In genomic region chr12:109737631-109738030, GRCh38 we compare ENCODE assay signal across 17 cellular contexts. TPM values are rescaled to one million over a fixed set of nuclear protein-coding genes. Genes with fewer than 3 reads are reported as not detected.
A peak's percentile ranks its signal among the peaks of the same experiment; 100 is the strongest.
DNase-seq lines count a peak whose midpoint lies in the region; ATAC-seq, FAIRE-seq and TF ChIP-seq lines count a peak whose summit lies in the region.
"Had no signal": no experiment of that assay in that cellular context is flagged by ENCODE, and none has a peak within 500 bp of the region (broad histone marks: within the 10 kb centered on the region; RNA-seq: fewer than 3 reads in every experiment).

No MANE protein-coding gene starts in this region.

- TF ChIP-seq EP300 in A549 (IDR thresholded peaks at IDR 0.05), result no peak

- no peak overlapping the region for H3K4ac ChIP-seq in mesenchymal stem cell (ENCODE audit: low read depth in 1 of 2, low read length in 2 of 2)

- no peak overlapping the region for H2BK5ac ChIP-seq in mesenchymal stem cell (ENCODE audit: low read depth, low read length, poor library complexity, severe bottlenecking)

- no peak overlapping the region for H3K23ac ChIP-seq in mesenchymal stem cell (ENCODE audit: low read length in 2 of 2)

- H3K79me1 ChIP-seq in mesenchymal stem cell (replicated peaks; ENCODE audit: low read length, poor library complexity, severe bottlenecking), result no peaks in the 10 kb centered on the region

- H3K9me3 ChIP-seq in A549 (no peaks in the 10 kb centered on the region), mesenchymal stem cell (ENCODE audit: control insufficient read depth, low read length) (no peaks in the 10 kb centered on the region)
- H3K9me3 ChIP-seq: colonic mucosa, psoas muscle, vagina had no signal

- no peak overlapping the region for H3K9ac ChIP-seq in mesenchymal stem cell (ENCODE audit: low read length)

- peaks cover 8% of the 10 kb centered on the region; the same call in 1 of the 3 replicates for H3K4me1 ChIP-seq in A549
- peaks cover 25% of the 10 kb centered on the region for H3K4me1 ChIP-seq in mesenchymal stem cell (ENCODE audit: control insufficient read depth, insufficient read depth, low read depth, low read length)
- H3K4me1 ChIP-seq: colonic mucosa, psoas muscle, vagina had no signal

- H3K4me3 ChIP-seq in A549 (no peak overlapping the region), mesenchymal stem cell (ENCODE audit: insufficient read depth in 1 of 2, low read depth in 1 of 2, low read length in 2 of 2) (no peak overlapping the region)
- H3K4me3 ChIP-seq: colonic mucosa, psoas muscle, vagina had no signal

- no peak overlapping the region for H2AK5ac ChIP-seq in mesenchymal stem cell (ENCODE audit: low read length, severe bottlenecking)

- no peak overlapping the region for H4K8ac ChIP-seq in mesenchymal stem cell (ENCODE audit: low read length)

- 65% methylated on average over 7 of the region's 7 CpGs for WGBS in A549 (ENCODE audit: missing lambda C conversion rate)
- WGBS in mesenchymal stem cell, result 31% methylated on average over 6 of the region's 7 CpGs

- no peak overlapping the region for H2BK120ac ChIP-seq in mesenchymal stem cell (ENCODE audit: low read depth, low read length)

- H3K4me2 ChIP-seq in A549, result peak overlapping the region; percentile 33; the same call in 1 of the 3 replicates
- H3K4me2 ChIP-seq in mesenchymal stem cell (ENCODE audit: low read length, poor library complexity, severe bottlenecking), result peak overlapping the region; percentile 30

- no peaks in the 10 kb centered on the region for H3K36me3 ChIP-seq in mesenchymal stem cell (ENCODE audit: control insufficient read depth in 1 of 2, insufficient read depth in 2 of 2, low read depth in 1 of 2, low read length in 2 of 2)
- H3K36me3 ChIP-seq: colonic mucosa, vagina had no signal

- peaks cover 56 to 72% of the 10 kb centered on the region in 2 experiments for H3K27me3 ChIP-seq in mesenchymal stem cell (ENCODE audit: control insufficient read depth in 1 of 2, insufficient read depth in 1 of 2, low read length in 2 of 2)
- H3K27me3 ChIP-seq: colonic mucosa, vagina had no signal

- no peak overlapping the region for H3K14ac ChIP-seq in mesenchymal stem cell (ENCODE audit: low read length in 2 of 2)

- no peak overlapping the region for H4K91ac ChIP-seq in mesenchymal stem cell (ENCODE audit: low read length)

- no peak overlapping the region for H2AFZ ChIP-seq in mesenchymal stem cell (ENCODE audit: low read depth, low read length)

- no peak overlapping the region for H2BK12ac ChIP-seq in mesenchymal stem cell (ENCODE audit: low read length in 2 of 2)

- H2BK15ac ChIP-seq in mesenchymal stem cell (ENCODE audit: low read depth, poor library complexity, severe bottlenecking), result no peak overlapping the region

- POLR2A ChIA-PET in A549 (lab: Yijun Ruan, JAX), result no interaction called here

- no peak for TF ChIP-seq RAD21 in A549 (conservative IDR thresholded peaks at IDR 0.05 in 1 of 2, IDR thresholded peaks at IDR 0.05 in 1 of 2)

- DNase-seq in A549 (ENCODE audit: low read depth in 1 of 2, low spot score in 1 of 2) (no peak), HuH-7.5 (ENCODE audit: low spot score) (peak; percentile 72), ecto neural progenitor cell (ENCODE audit: low spot score) (peak; percentile 42), mesenchymal stem cell (no peak), GM12892 (ENCODE audit: insufficient read length) (no peak), cerebellar cortex (ENCODE audit: low spot score) (no peak), COR-L47 (lab: John Stamatoyannopoulos, UW) (no peak)
- no peak for DNase-seq in stimulated activated CD4-positive, alpha-beta T cell treated with anti-CD3 and anti-CD28 coated beads, Interleukin-2, amount 100 ng/mL, for 48 hours
- DNase-seq: activated CD8-positive, alpha-beta T cell treated with anti-CD3 and anti-CD28 coated beads for 36 hours; anterior cingulate cortex; colonic mucosa; KBM-7; NCI-H1417; NCI-H510A; PC-3 had no signal

- H3K27ac ChIP-seq in A549 (no peak overlapping the region), mesenchymal stem cell (ENCODE audit: low read length, poor library complexity, severe bottlenecking) (no peak overlapping the region)
- H3K27ac ChIP-seq: colonic mucosa, psoas muscle, vagina had no signal

- no peak overlapping the region for H3K18ac ChIP-seq in mesenchymal stem cell (ENCODE audit: low read depth in 1 of 2, low read length in 2 of 2)

- CTCF ChIA-PET in A549 (lab: Yijun Ruan, JAX), result interaction anchor here (1.8 to 2.5 kb wide), 2 partner anchors 14 to 107 kb away, joined by 4 to 8 read pairs; no protein-coding TSS in a partner anchor

- no peak for ATAC-seq in A549
- ATAC-seq: activated CD8-positive, alpha-beta T cell treated with anti-CD3 and anti-CD28 coated beads for 36 hours; PC-3; psoas muscle had no signal

- no peak for FAIRE-seq in A549 (lab: Jason Lieb, UNC)
- no peak for FAIRE-seq in GM12892 (lab: Jason Lieb, UNC)

- TF ChIP-seq CTCF in A549 (IDR thresholded peaks at IDR 0.05), result no peak

- TF ChIP-seq POLR2A in A549 (IDR thresholded peaks at IDR 0.05; ENCODE audit: low read length) (no peak), GM12892 (IDR thresholded peaks at IDR 0.05; ENCODE audit: low read depth, low read length) (no peak)

TF ChIP-seq in A549, 52 proteins besides CTCF, POLR2A, EP300 and RAD21:
- no peak for TF ChIP-seq KDM1A (IDR thresholded peaks at IDR 0.05; ENCODE audit: low read depth)
- TF ChIP-seq MAX (IDR thresholded peaks at IDR 0.05), result no peak
- TF ChIP-seq HOXA7 (CRISPR knock-in tag; IDR thresholded peaks at IDR 0.05), result no peak
- TF ChIP-seq USF2 (IDR thresholded peaks at IDR 0.05), result no peak
- TF ChIP-seq SMC3 (IDR thresholded peaks at IDR 0.05), result no peak
TF ChIP-seq in A549: peak in this region for 0.

RNA-seq across cellular contexts. Expression of gene FAM222A, which starts 24.0 kb away (rescaled TPM):
- polyA plus RNA-seq in A549 (2011; rRNA removed), result 0.97 and 0.98 TPM in 2 replicates
- 3.2 and 6.2 TPM in 2 replicates for polyA plus RNA-seq in A549 (2012; cell fraction: cytosol; rRNA removed)
- 2.5 and 4.6 TPM in 2 replicates for polyA plus RNA-seq in A549 (2012; cell fraction: nucleus; rRNA removed)
- 3.0 to 3.3 TPM (median 3.2 TPM) in 3 replicates for polyA plus RNA-seq in A549 (2017; fragmentation: RNase III; extraction: RNeasy Plus Mini Kit Qiagen cat#74134 plus additional on column Dnase treatment)
- 1.2 and 1.5 TPM in 2 replicates for polyA minus RNA-seq in A549 (2011; rRNA and poly(A)+ RNA removed)
- polyA plus RNA-seq in mesenchymal stem cell (2013, experiment 1 of 2), result 2.8 TPM
- polyA plus RNA-seq in mesenchymal stem cell (2013, experiment 2 of 2), result 2.5 TPM
- polyA plus RNA-seq in GM12892 (2012; ENCODE audit: missing spikeins), result not detected

Comparison
In these comparisons a context has a peak if more than half of its experiments do, and no peak if none do; other contexts are left out.
1. DNase-seq: peak in HuH-7.5 (single experiment) and ecto neural progenitor cell (single experiment); none in A549 (0 of 2), mesenchymal stem cell (single experiment), GM12892 (single experiment), cerebellar cortex (single experiment), stimulated activated CD4-positive, alpha-beta T cell treated with anti-CD3 and anti-CD28 coated beads, Interleukin-2, amount 100 ng/mL, for 48 hours (0 of 2) and COR-L47 (single experiment).